Comparison of ENCODE assay signal across 23 cellular contexts in the genomic region with DNA sequence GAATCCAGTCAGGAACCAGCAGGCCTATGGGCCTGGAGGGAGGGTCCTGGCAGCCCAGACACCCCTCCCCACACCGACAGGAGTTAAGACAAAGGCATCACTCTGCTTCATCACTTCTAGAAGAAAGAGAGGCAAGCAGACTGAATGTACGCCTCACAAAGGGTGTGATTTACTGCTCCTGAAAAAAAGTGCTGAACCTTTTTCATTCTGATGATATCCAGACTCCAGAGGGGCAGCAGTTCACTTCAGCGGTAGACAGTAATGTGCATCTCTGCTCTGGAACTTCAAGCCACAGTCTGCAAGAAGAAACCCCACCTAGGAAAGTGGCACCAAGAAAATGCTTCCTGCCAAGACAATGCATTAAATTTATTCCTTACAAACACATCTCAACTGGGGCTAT.
"Had no signal": no experiment of that assay in that cellular context is flagged by ENCODE, and none has a peak within 500 bp of the region (broad histone marks: within the 10 kb centered on the region; RNA-seq: fewer than 3 reads in every experiment).

No MANE protein-coding gene starts in this region.

- H3K27ac Mint-ChIP-seq: dendritic cell treated with granulocyte-macrophage colony-stimulating factor and Interleukin-4, amounts not matched to agents 40 ng/mL and 50 ng/mL, for 4 days; effector memory CD8-positive, alpha-beta T cell; endodermal cell; immature natural killer cell; naive B cell had no signal

- H3K27me3 ChIP-seq: foreskin keratinocyte, heart left ventricle, hepatocyte, left lung had no signal

- H3K4me1 Mint-ChIP-seq: immature natural killer cell, naive B cell had no signal

- H3K27me3 Mint-ChIP-seq: dendritic cell treated with granulocyte-macrophage colony-stimulating factor and Interleukin-4, amounts not matched to agents 40 ng/mL and 50 ng/mL, for 4 days had no signal

- H3K36me3 Mint-ChIP-seq: immature natural killer cell, naive B cell had no signal

- H3K4me3 Mint-ChIP-seq: dendritic cell treated with granulocyte-macrophage colony-stimulating factor and Interleukin-4, amounts not matched to agents 40 ng/mL and 50 ng/mL, for 4 days; effector memory CD8-positive, alpha-beta T cell; endodermal cell; immature natural killer cell; naive B cell had no signal

- H3K79me2 ChIP-seq: hepatocyte had no signal

- H3K4me1 ChIP-seq: foreskin keratinocyte, gastroesophageal sphincter, left lung, lower lobe of right lung had no signal

- H3K9me3 ChIP-seq: gastroesophageal sphincter, heart left ventricle, left lung, lower lobe of right lung, mucosa of descending colon had no signal

- DNase-seq: effector CD8-positive, alpha-beta T cell; effector memory CD8-positive, alpha-beta T cell; endodermal cell; erythroblast; foreskin keratinocyte; heart left ventricle; hypothalamus; immature natural killer cell; islet precursor cell; kidney; kidney glomerular epithelial cell; left colon; left lung; left ventricle myocardium superior; lower lobe of right lung; mesendoderm; mucosa of descending colon; naive B cell had no signal

- H2AFZ ChIP-seq: hepatocyte had no signal

- H3K27ac ChIP-seq: coronary artery, epithelial cell of prostate, foreskin keratinocyte, gastroesophageal sphincter, heart left ventricle, hepatocyte, left lung, lower lobe of right lung had no signal

- H3K4me2 ChIP-seq: hepatocyte had no signal

- H3K36me3 ChIP-seq: gastroesophageal sphincter, heart left ventricle, left lung, lower lobe of right lung had no signal

- H3K9me3 Mint-ChIP-seq: dendritic cell treated with granulocyte-macrophage colony-stimulating factor and Interleukin-4, amounts not matched to agents 40 ng/mL and 50 ng/mL, for 4 days; effector memory CD8-positive, alpha-beta T cell; endodermal cell had no signal

- H3K4me3 ChIP-seq: coronary artery, gastroesophageal sphincter, heart left ventricle, hepatocyte, left lung, lower lobe of right lung, mucosa of descending colon had no signal
